Comparison of ENCODE assay signal across 8 cellular contexts in the genomic region with DNA sequence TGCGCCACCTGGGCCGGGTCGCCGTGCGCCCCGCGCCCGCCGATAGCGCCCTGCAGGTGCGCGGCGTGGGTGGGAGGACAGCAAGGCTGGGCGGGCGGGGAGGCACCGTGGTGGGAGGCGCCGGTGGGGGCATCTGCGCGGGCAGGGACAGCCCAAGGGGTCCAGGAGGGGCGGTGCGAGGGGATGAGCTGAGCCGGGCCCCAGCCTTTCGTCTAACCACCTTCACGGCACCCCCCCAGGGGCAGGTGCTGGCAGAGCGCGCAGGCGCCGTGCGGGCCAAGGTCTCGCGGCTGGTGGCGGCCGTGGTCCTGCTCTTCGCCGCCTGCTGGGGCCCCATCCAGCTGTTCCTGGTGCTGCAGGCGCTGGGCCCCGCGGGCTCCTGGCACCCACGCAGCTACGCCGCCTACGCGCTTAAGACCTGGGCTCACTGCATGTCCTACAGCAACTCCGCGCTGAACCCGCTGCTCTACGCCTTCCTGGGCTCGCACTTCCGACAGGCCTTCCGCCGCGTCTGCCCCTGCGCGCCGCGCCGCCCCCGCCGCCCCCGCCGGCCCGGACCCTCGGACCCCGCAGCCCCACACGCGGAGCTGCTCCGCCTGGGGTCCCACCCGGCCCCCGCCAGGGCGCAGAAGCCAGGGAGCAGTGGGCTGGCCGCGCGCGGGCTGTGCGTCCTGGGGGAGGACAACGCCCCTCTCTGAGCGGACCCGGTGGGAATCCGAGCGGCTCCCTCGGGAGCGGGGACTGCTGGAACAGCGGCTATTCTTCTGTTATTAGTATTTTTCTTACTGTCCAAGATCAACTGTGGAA. TPM values are rescaled to one million over a fixed set of nuclear protein-coding genes. Genes with fewer than 3 reads are reported as not detected.
DNase-seq lines count a peak whose midpoint lies in the region; ATAC-seq and TF ChIP-seq lines count a peak whose summit lies in the region.

No MANE protein-coding gene starts in this region.

- H3K9ac ChIP-seq in HUES64 (ENCODE audit: low read depth, low read length) (no peak overlapping the region), rectal smooth muscle tissue (ENCODE audit: low read length) (no peak overlapping the region)

- H3K27ac ChIP-seq in HUES64 (ENCODE audit: low read depth, low read length) (no peak overlapping the region), rectal smooth muscle tissue (ENCODE audit: low read depth, low read length) (no peak overlapping the region)

- ATAC-seq in WTC11 (no peak), HG03025 (IDR thresholded peaks at IDR 0.05; ENCODE audit: low FRiP score, unreplicated experiment) (no peak)

- no peak overlapping the region for H3K27ac Mint-ChIP-seq in WTC11

- H3K4me3 Mint-ChIP-seq in WTC11 = peak overlapping the region; percentile 69

- H3K4me1 Mint-ChIP-seq in WTC11 = peaks cover 14% of the 10 kb centered on the region

- no peaks in the 10 kb centered on the region for H3K36me3 Mint-ChIP-seq in WTC11

- peak; percentile 91 for DNase-seq in COR-L47 (lab: John Stamatoyannopoulos, UW)
- DNase-seq in WTC11 (ENCODE audit: low spot score) = peak; percentile 53
- DNase-seq in choroid plexus epithelial cell (ENCODE audit: low read depth) = no peak
- DNase-seq in NK-92 treated with Interleukin-12 subunit alpha and Interleukin-12 subunit beta, amount 100 ng/mL, for 24 hours (lab: John Stamatoyannopoulos, UW) = no peak
- no peak for DNase-seq in GM19238 (ENCODE audit: insufficient read length, low spot score)

- H3K9me3 ChIP-seq in HUES64 (ENCODE audit: insufficient read depth, low read depth, low read length) = no peaks in the 10 kb centered on the region

- H3K9me3 Mint-ChIP-seq in WTC11 = no peaks in the 10 kb centered on the region

- CTCF ChIA-PET in WTC11 (lab: Charles Lee) = interaction anchor here (1.1 to 3.8 kb wide), 7 partner anchors 54 to 79 kb away, joined by 3 to 24 read pairs (median 11); partner anchors contain the start of gene WDR18

- 3% methylated on average over 84 of the region's 84 CpGs for WGBS in HUES64

- H3K4me3 ChIP-seq in HUES64 (ENCODE audit: low read length) (peak overlapping the region; percentile 51), choroid plexus epithelial cell (ENCODE audit: low read depth, low read length) (peak overlapping the region; percentile 29), rectal smooth muscle tissue (ENCODE audit: low read length) (peak overlapping the region; percentile 30)

- H3K36me3 ChIP-seq in HUES64 (ENCODE audit: insufficient read depth, low read length) (no peaks in the 10 kb centered on the region), rectal smooth muscle tissue (ENCODE audit: control insufficient read depth, insufficient read depth, low read length) (no peaks in the 10 kb centered on the region)

- peaks cover 59% of the 10 kb centered on the region for H3K27me3 Mint-ChIP-seq in WTC11 (ENCODE audit: low read depth)

- TF ChIP-seq CTCF in WTC11 (IDR thresholded peaks at IDR 0.05) (no peak), choroid plexus epithelial cell (conservative IDR thresholded peaks at IDR 0.05; ENCODE audit: low read depth, low read length) (no peak)

- H3K4me1 ChIP-seq in HUES64 (ENCODE audit: insufficient read depth, low read length) (peaks cover 2% of the 10 kb centered on the region; the same call in 1 of the 2 replicates), rectal smooth muscle tissue (ENCODE audit: control insufficient read depth, insufficient read depth, low read length) (no peaks in the 10 kb centered on the region)

- peaks cover 50% of the 10 kb centered on the region for H3K27me3 ChIP-seq in HUES64 (ENCODE audit: insufficient read depth, low read length)
- peaks cover 18% of the 10 kb centered on the region for H3K27me3 ChIP-seq in rectal smooth muscle tissue (ENCODE audit: control insufficient read depth, insufficient read depth, low read length)

- POLR2A ChIA-PET in WTC11 (lab: Charles Lee) = no interaction called here

TF ChIP-seq in WTC11, 78 proteins besides CTCF, POLR2A, EP300 and RAD21 (continues in another document):
- TF ChIP-seq SMAD3 (CRISPR knock-in tag; IDR thresholded peaks at IDR 0.05; ENCODE audit: borderline replicate concordance) = no peak
- no peak for TF ChIP-seq ZNF425 (CRISPR knock-in tag; conservative IDR thresholded peaks at IDR 0.05)
- TF ChIP-seq ATF1 (CRISPR knock-in tag; IDR thresholded peaks at IDR 0.05) = no peak
- no peak for TF ChIP-seq NFE2L1 (CRISPR knock-in tag; IDR thresholded peaks at IDR 0.05)
- 0 out of 2 replicates have a peak, but pooled peaks have one; percentile 32 for TF ChIP-seq ARID4B (CRISPR knock-in tag; IDR thresholded peaks at IDR 0.05; ENCODE audit: borderline replicate concordance)
- TF ChIP-seq, protein P1, sequence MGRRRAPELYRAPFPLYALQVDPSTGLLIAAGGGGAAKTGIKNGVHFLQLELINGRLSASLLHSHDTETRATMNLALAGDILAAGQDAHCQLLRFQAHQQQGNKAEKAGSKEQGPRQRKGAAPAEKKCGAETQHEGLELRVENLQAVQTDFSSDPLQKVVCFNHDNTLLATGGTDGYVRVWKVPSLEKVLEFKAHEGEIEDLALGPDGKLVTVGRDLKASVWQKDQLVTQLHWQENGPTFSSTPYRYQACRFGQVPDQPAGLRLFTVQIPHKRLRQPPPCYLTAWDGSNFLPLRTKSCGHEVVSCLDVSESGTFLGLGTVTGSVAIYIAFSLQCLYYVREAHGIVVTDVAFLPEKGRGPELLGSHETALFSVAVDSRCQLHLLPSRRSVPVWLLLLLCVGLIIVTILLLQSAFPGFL (CRISPR knock-in tag; IDR thresholded peaks at IDR 0.05; ENCODE audit: borderline replicate concordance) = no peak
- TF ChIP-seq NFATC4 (CRISPR knock-in tag; IDR thresholded peaks at IDR 0.05) = no peak
- no peak for TF ChIP-seq MYBL2 (CRISPR knock-in tag; IDR thresholded peaks at IDR 0.05)
- TF ChIP-seq IRF1 (CRISPR knock-in tag; IDR thresholded peaks at IDR 0.05) = no peak

RNA-seq across cellular contexts. Expression of gene KISS1R, which starts 3.1 kb away (rescaled TPM):
- 0.75 TPM for polyA plus RNA-seq in HUES64 (2013, experiment 1 of 2)
- polyA plus RNA-seq in HUES64 (2013, experiment 2 of 2) = 1.3 TPM
- total RNA-seq in WTC11 (2021) = 2.9 to 4.4 TPM (median 3.6 TPM) in 3 replicates

RNA-seq across cellular contexts. Expression of gene ARID3A, which starts 5.6 kb away (rescaled TPM):
- polyA plus RNA-seq in HUES64 (2013, experiment 1 of 2) = 44.2 TPM
- 51.5 TPM for polyA plus RNA-seq in HUES64 (2013, experiment 2 of 2)
- total RNA-seq in WTC11 (2021) = 102 to 116 TPM (median 113 TPM) in 3 replicates

RNA-seq across cellular contexts. Expression of gene R3HDM4, which starts 7.2 kb away (rescaled TPM):
- 44.1 TPM for polyA plus RNA-seq in HUES64 (2013, experiment 1 of 2)
- polyA plus RNA-seq in HUES64 (2013, experiment 2 of 2) = 48.1 TPM
- total RNA-seq in WTC11 (2021) = 85.5 to 99.5 TPM (median 88.3 TPM) in 3 replicates

RNA-seq across cellular contexts. Expression of gene RNU6-9, which starts 27.0 kb away (rescaled TPM):
- under 0.01 TPM for polyA plus RNA-seq in HUES64 (2013, experiment 1 of 2)
- under 0.01 TPM for polyA plus RNA-seq in HUES64 (2013, experiment 2 of 2)
- total RNA-seq in WTC11 (2021) = not detected in 3 replicates

RNA-seq across cellular contexts. Expression of gene MED16, which starts 27.3 kb away (rescaled TPM):
- 53.6 TPM for polyA plus RNA-seq in HUES64 (2013, experiment 1 of 2)
- 56.6 TPM for polyA plus RNA-seq in HUES64 (2013, experiment 2 of 2)
- total RNA-seq in WTC11 (2021) = 66.9 to 88.8 TPM (median 84.5 TPM) in 3 replicates

Comparison
In these comparisons a context has a peak if more than half of its experiments do, and no peak if none do; other contexts are left out.
1. DNase-seq: peak in COR-L47 (single experiment) and WTC11 (single experiment); none in choroid plexus epithelial cell (single experiment), NK-92 treated with Interleukin-12 subunit alpha and Interleukin-12 subunit beta, amount 100 ng/mL, for 24 hours (single experiment) and GM19238 (single experiment).
2. Peak in every context shown above with its lines, with median percentiles within 50 percentile points of each other: H3K4me3 ChIP-seq.